8 cellular contexts compared by ENCODE assay signal in the genomic region with DNA sequence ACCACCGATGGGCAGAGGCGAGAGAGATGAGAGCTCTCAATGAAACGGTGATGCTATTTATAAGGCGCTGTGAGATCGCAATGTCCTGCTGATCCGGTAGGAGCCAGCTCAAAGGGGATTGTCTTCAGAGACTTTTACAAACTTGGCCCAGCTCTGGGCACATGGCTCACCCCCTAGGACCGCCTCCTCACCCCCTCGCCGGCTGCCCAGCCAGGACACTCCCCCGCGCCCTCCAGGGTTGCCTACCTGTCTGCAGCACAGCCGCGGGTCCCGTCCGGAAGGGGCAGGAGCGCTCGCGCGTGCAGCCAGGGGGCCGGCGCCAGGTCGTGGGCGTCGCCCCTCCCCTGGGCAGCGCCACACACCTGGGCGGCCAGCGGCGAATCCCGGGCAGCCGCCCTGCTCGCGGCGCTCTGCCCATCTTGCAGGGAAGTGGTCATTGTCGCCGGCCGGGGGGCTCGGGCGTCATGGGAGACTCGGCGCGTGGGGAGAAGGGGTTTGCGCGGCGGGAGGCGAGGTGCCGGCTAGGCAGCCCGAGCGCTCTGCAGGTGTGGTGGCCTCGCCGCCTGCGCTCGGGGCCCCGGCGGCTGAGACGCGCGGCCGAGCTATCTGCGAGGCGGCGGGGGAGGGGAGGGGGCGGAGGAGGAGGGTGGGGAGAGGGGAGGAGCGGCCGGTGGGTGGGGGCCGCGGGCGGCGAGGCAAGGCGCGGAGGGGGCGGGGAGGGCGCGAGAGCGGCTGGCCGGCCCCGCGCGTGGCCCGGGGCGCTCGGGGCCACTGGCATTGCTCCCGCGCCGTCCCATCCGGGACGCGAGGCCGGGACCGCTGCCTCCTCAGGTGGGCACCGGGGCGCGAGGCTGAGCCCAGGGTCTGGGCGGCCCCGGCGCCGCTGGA. TPM values are rescaled to one million over a fixed set of nuclear protein-coding genes. Genes with fewer than 3 reads are reported as not detected.
A peak's percentile ranks its signal among the peaks of the same experiment; 100 is the strongest.
DNase-seq lines count a peak whose midpoint lies in the region; ATAC-seq and TF ChIP-seq lines count a peak whose summit lies in the region.

GRB14 (minus strand) TSS at position 610 of the 888 bp plus-strand sequence; CDS start at position 437, 173 bp downstream.

- peak within 1 kb of the TSS in 6 of 8 donors; percentile 15 to 74 (median 61) for H3K4me3 Mint-ChIP-seq in CD4-positive, alpha-beta memory T cell

- H3K27ac ChIP-seq in CD4-positive, alpha-beta memory T cell (ENCODE audit: low read depth, low read length) = no peak within 1 kb of the TSS
- peak within 1 kb of the TSS; percentile 65 for H3K27ac ChIP-seq in WERI-Rb-1
- H3K27ac ChIP-seq in right atrium auricular region = peak within 1 kb of the TSS; percentile 73 to 75
- peak within 1 kb of the TSS in 1 of 2 donors; percentile 42 for H3K27ac ChIP-seq in prostate gland

- H3K27ac Mint-ChIP-seq in CD4-positive, alpha-beta memory T cell = no peak within 1 kb of the TSS

- no peaks in the 10 kb centered on the region for H3K4me1 ChIP-seq in CD4-positive, alpha-beta memory T cell (ENCODE audit: insufficient read depth, low read length)
- peaks cover 0 to 10% of the 10 kb centered on the region in 2 donors for H3K4me1 ChIP-seq in right atrium auricular region
- H3K4me1 ChIP-seq in prostate gland (replicated peaks) = no peaks in the 10 kb centered on the region

- no peaks in the 10 kb centered on the region for H3K36me3 Mint-ChIP-seq in CD4-positive, alpha-beta memory T cell

- CTCF ChIA-PET in CD4-positive, alpha-beta memory T cell (lab: Charles Lee; ENCODE audit: partially characterized antibody) = no interaction called here

- DNase-seq in CD4-positive, alpha-beta memory T cell = no peak
- DNase-seq in HT1080 (ENCODE audit: low read depth) = peak; percentile 44
- peak; percentile 77 for DNase-seq in WERI-Rb-1
- no peak for DNase-seq in right atrium auricular region (ENCODE audit: low spot score)
- DNase-seq in prostate gland (ENCODE audit: low spot score) = peak; percentile 50
- no peak for DNase-seq in activated CD4-positive, alpha-beta T cell treated with anti-CD3 and anti-CD28 coated beads, Interleukin-2, amount 50 U/mL, for 1 hour

- TF ChIP-seq CTCF in WERI-Rb-1 (IDR thresholded peaks at IDR 0.05; ENCODE audit: low read depth, low read length) = no peak
- TF ChIP-seq CTCF in right atrium auricular region (IDR thresholded peaks at IDR 0.05) = peak in 1 of 2 donors; percentile 11
- peak in 2 of 4 experiments; percentile 12 to 20 for TF ChIP-seq CTCF in prostate gland (IDR thresholded peaks at IDR 0.05)

- peaks cover 0 to 12% (median 0%) of the 10 kb centered on the region in 8 donors for H3K9me3 Mint-ChIP-seq in CD4-positive, alpha-beta memory T cell

- TF ChIP-seq POLR2A in prostate gland (IDR thresholded peaks at IDR 0.05) = no peak

- no peaks in the 10 kb centered on the region for H3K27me3 ChIP-seq in CD4-positive, alpha-beta memory T cell (ENCODE audit: insufficient read depth, low read length)
- no peaks in the 10 kb centered on the region for H3K27me3 ChIP-seq in WERI-Rb-1 (ENCODE audit: insufficient read depth, low read depth, severe bottlenecking)
- H3K27me3 ChIP-seq in right atrium auricular region = no peaks in the 10 kb centered on the region
- H3K27me3 ChIP-seq in prostate gland (replicated peaks; ENCODE audit: insufficient read depth) = no peaks in the 10 kb centered on the region

- H3K27me3 Mint-ChIP-seq in CD4-positive, alpha-beta memory T cell = peaks cover 6 to 12% of the 10 kb centered on the region in 2 donors

- peaks cover 0 to 3% (median 2%) of the 10 kb centered on the region in 4 donors for H3K4me1 Mint-ChIP-seq in CD4-positive, alpha-beta memory T cell

- intact Hi-C loops in CD4-positive, alpha-beta memory T cell (cut with micrococcal nuclease) = no loop called here
- intact Hi-C loops in prostate gland (cut with DNase I) = no loop called here

- no peak for ATAC-seq in HG03354 (IDR thresholded peaks at IDR 0.05; ENCODE audit: poor library complexity, severe bottlenecking, unreplicated experiment)
- ATAC-seq in GM18868 (IDR thresholded peaks at IDR 0.05; ENCODE audit: unreplicated experiment) = no peak

- no peak within 1 kb of the TSS for H3K4me3 ChIP-seq in CD4-positive, alpha-beta memory T cell (ENCODE audit: low read length in 2 of 2)
- H3K4me3 ChIP-seq in WERI-Rb-1 (ENCODE audit: low read depth, low read length) = peak within 1 kb of the TSS; percentile 77
- H3K4me3 ChIP-seq in right atrium auricular region = peak within 1 kb of the TSS; percentile 64 to 71
- peak within 1 kb of the TSS; percentile 47 to 61 for H3K4me3 ChIP-seq in prostate gland

- WGBS in prostate gland = under 1% methylated on average over 58 of the region's 96 CpGs

- H3K36me3 ChIP-seq in CD4-positive, alpha-beta memory T cell (ENCODE audit: insufficient read depth, low read length) = no peaks in the 10 kb centered on the region
- H3K36me3 ChIP-seq in WERI-Rb-1 = no peaks in the 10 kb centered on the region
- no peaks in the 10 kb centered on the region for H3K36me3 ChIP-seq in right atrium auricular region
- H3K36me3 ChIP-seq in prostate gland = no peaks in the 10 kb centered on the region

- H3K9me3 ChIP-seq in CD4-positive, alpha-beta memory T cell (ENCODE audit: control insufficient read depth in 1 of 2, low read length in 2 of 2) = no peaks in the 10 kb centered on the region
- H3K9me3 ChIP-seq in WERI-Rb-1 (ENCODE audit: severe bottlenecking) (no peaks in the 10 kb centered on the region), right atrium auricular region (no peaks in the 10 kb centered on the region), prostate gland (no peaks in the 10 kb centered on the region)

- POLR2A ChIA-PET in CD4-positive, alpha-beta memory T cell (lab: Charles Lee; ENCODE audit: partially characterized antibody) = no interaction called here

RNA-seq across cellular contexts. Expression of gene GRB14, which starts in this region (rescaled TPM):
- not detected for total RNA-seq in CD4-positive, alpha-beta memory T cell
- polyA plus RNA-seq in CD4-positive, alpha-beta memory T cell = not detected
- total RNA-seq in HT1080 (2014; rRNA removed; shearing (Covaris generic)) = 3.8 and 4.6 TPM in 2 replicates
- polyA plus RNA-seq in HT1080 (2015; cell fraction: cytosol; rRNA removed) = 4.7 and 5.2 TPM in 2 replicates
- 12.7 and 16.2 TPM in 2 replicates for polyA plus RNA-seq in HT1080 (2015; cell fraction: nucleus; rRNA removed)
- total RNA-seq in right atrium auricular region (10 to 100 TPM in 1 of 2 donors, 1 to 10 TPM in 1; 4.4 to 15.5 TPM), prostate gland (10 to 100 TPM in 1 of 2 donors, under 1 TPM in 1; 0.14 to 29.9 TPM)

Comparison
In these comparisons a context has a peak if more than half of its experiments do, and no peak if none do; other contexts are left out.
1. DNase-seq: peak in HT1080 (single experiment), WERI-Rb-1 (single experiment) and prostate gland (single experiment); none in CD4-positive, alpha-beta memory T cell (0 of 5), right atrium auricular region (single experiment) and activated CD4-positive, alpha-beta T cell treated with anti-CD3 and anti-CD28 coated beads, Interleukin-2, amount 50 U/mL, for 1 hour (single experiment).
2. H3K4me3 ChIP-seq: peak in WERI-Rb-1 (single experiment), right atrium auricular region (2 of 2) and prostate gland (2 of 2); none in CD4-positive, alpha-beta memory T cell (0 of 2).